Comparison of ENCODE assay signal across 1 cellular context in the genomic region with DNA sequence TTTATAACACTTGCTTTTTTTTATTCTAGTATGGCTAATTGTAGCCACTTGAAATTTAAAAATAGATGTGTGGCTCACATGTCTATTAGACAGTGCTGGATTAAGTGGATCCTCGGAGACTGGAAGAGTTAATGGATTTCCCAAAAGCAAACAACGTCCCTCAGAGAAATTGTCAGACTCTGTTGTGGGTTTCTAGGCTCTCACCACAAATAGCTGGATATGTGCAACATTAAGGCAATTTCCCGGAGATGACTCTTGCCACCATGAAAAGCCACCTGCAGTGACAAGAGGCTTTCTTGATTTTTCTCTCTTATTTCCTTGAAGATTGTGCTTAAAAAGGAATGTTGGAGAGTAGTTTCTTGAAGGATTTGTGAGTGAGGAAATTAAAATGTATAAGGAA.
TF ChIP-seq lines count a peak whose summit lies in the region.

No MANE protein-coding gene starts in this region.

TF ChIP-seq in neural cell, 6 proteins besides CTCF, POLR2A, EP300 and RAD21:
- TF ChIP-seq, protein P1, sequence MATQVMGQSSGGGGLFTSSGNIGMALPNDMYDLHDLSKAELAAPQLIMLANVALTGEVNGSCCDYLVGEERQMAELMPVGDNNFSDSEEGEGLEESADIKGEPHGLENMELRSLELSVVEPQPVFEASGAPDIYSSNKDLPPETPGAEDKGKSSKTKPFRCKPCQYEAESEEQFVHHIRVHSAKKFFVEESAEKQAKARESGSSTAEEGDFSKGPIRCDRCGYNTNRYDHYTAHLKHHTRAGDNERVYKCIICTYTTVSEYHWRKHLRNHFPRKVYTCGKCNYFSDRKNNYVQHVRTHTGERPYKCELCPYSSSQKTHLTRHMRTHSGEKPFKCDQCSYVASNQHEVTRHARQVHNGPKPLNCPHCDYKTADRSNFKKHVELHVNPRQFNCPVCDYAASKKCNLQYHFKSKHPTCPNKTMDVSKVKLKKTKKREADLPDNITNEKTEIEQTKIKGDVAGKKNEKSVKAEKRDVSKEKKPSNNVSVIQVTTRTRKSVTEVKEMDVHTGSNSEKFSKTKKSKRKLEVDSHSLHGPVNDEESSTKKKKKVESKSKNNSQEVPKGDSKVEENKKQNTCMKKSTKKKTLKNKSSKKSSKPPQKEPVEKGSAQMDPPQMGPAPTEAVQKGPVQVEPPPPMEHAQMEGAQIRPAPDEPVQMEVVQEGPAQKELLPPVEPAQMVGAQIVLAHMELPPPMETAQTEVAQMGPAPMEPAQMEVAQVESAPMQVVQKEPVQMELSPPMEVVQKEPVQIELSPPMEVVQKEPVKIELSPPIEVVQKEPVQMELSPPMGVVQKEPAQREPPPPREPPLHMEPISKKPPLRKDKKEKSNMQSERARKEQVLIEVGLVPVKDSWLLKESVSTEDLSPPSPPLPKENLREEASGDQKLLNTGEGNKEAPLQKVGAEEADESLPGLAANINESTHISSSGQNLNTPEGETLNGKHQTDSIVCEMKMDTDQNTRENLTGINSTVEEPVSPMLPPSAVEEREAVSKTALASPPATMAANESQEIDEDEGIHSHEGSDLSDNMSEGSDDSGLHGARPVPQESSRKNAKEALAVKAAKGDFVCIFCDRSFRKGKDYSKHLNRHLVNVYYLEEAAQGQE (IDR thresholded peaks at IDR 0.05; ENCODE audit: borderline replicate concordance), result peak; percentile 89
- TF ChIP-seq POLR2AphosphoS5 (IDR thresholded peaks at IDR 0.05) (peak; percentile 91), EZH2 (IDR thresholded peaks at IDR 0.05; ENCODE audit: borderline replicate concordance, insufficient read depth, low read length, poor library complexity, severe bottlenecking) (no peak)
